ENCODE assay signal across 8 cellular contexts in the genomic region with DNA sequence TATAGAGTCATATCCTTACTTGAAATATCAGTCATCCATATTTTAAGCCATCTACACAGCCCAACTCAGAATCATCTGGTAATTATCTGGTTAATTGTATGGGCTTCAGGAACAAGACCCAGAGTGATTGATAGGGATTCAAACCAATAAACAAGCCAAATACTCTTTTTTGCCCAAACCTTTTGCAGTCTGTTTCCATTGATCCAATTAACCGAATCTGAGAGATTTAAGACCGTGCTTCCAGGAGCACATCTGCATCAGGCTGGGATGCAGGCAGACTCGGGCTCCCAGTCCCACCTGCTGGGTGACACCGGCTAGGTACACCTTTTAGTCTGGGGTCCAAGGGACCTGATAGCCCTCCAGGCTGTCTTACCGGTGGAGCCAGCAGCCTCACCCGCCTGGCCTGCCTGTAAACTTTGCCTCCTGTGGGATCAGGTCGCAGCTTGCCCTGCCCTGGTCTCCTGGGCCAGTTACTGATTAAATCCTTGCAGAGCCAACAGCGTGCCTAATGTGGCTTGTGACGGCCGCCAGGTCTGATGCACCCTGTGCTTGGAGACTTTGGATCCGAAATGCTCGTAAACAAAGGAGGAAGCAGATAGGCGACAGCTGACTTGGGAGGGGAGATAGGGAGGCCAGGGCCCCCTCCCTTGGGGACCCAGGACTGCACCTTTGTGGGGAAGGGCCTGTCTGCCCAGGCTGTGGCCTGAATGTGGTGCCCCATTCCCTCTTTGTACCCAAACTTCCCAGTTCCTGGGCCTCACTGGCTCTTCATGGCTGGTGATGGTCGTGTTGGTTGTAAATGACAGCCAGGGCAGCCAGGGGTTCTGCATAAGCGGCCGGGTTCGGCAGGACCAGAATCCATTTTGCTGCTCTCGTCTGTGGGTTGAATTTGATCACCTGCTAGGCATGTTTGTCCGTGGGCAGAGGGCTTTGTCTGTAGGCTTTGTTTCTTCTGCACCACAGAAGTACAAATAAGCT. TPM values are rescaled to one million over a fixed set of nuclear protein-coding genes. Genes with fewer than 3 reads are reported as not detected.
A peak's percentile ranks its signal among the peaks of the same experiment; 100 is the strongest.
DNase-seq lines count a peak whose midpoint lies in the region; ATAC-seq lines count a peak whose summit lies in the region.
"Had no signal": no experiment of that assay in that cellular context is flagged by ENCODE, and none has a peak within 500 bp of the region (broad histone marks: within the 10 kb centered on the region; RNA-seq: fewer than 3 reads in every experiment).

No MANE protein-coding gene starts in this region.

- DNase-seq in HK-2 (ENCODE audit: unreplicated experiment) (peak; percentile 59), OCI-M1 (lab: John Stamatoyannopoulos, UW) (peak; percentile 8), renal cortical epithelial cell (ENCODE audit: low read depth) (peak; percentile 64), activated gamma-delta T cell treated with Interleukin-2 at 50 U/mL for 16 hours (no peak)
- DNase-seq: NCI-H1436 treated with DMSO at 0.1 percent for 48 hours had no signal

- ATAC-seq in esophagus mucosa (peak; percentile 46), HG02571 (IDR thresholded peaks at IDR 0.05; ENCODE audit: unreplicated experiment) (no peak), HG03045 (IDR thresholded peaks at IDR 0.05; ENCODE audit: unreplicated experiment) (no peak)

RNA-seq across cellular contexts. Expression of a gene that starts 3.8 kb away (rescaled TPM):
- total RNA-seq in esophagus mucosa (47.0 TPM), renal cortical epithelial cell (8.3 and 61.0 TPM in 2 replicates)
